In genomic region chr12:32159381-32159780, GRCh38 we compare ENCODE assay signal across 17 cellular contexts. TPM values are rescaled to one million over a fixed set of nuclear protein-coding genes. Genes with fewer than 3 reads are reported as not detected.
A peak's percentile ranks its signal among the peaks of the same experiment; 100 is the strongest.
DNase-seq lines count a peak whose midpoint lies in the region; ATAC-seq, FAIRE-seq and TF ChIP-seq lines count a peak whose summit lies in the region.
"Had no signal": no experiment of that assay in that cellular context is flagged by ENCODE, and none has a peak within 500 bp of the region (broad histone marks: within the 10 kb centered on the region; RNA-seq: fewer than 3 reads in every experiment).

No MANE protein-coding gene starts in this region.

- TF ChIP-seq CTCF in WTC11 (IDR thresholded peaks at IDR 0.05) (no peak), glutamatergic neuron (IDR thresholded peaks at IDR 0.05; ENCODE audit: partially characterized antibody, unreplicated experiment) (no peak), neural cell (IDR thresholded peaks at IDR 0.05; ENCODE audit: poor library complexity, severe bottlenecking) (no peak), upper lobe of left lung (IDR thresholded peaks at IDR 0.05) (no peak), kidney (IDR thresholded peaks at IDR 0.05; ENCODE audit: borderline replicate concordance, extremely low read depth, insufficient read depth) (no peak)

- H3K4me1 ChIP-seq in upper lobe of left lung, result no peaks in the 10 kb centered on the region
- no peaks in the 10 kb centered on the region for H3K4me1 ChIP-seq in kidney (ENCODE audit: control insufficient read depth in 1 of 2, insufficient read depth in 1 of 2, low read depth in 1 of 2, low read length in 2 of 2)
- H3K4me1 ChIP-seq: A549 had no signal

- H4K20me1 ChIP-seq in neural cell (ENCODE audit: insufficient read depth), result no peaks in the 10 kb centered on the region

- TF ChIP-seq POLR2A in upper lobe of left lung (IDR thresholded peaks at IDR 0.05), result no peak

- WGBS in upper lobe of left lung, 2 donors, result 98 to 100% methylated on average over 6 of the region's 6 CpGs

- CTCF ChIA-PET in WTC11 (lab: Charles Lee), result no interaction called here

- H3K27me3 Mint-ChIP-seq in WTC11 (ENCODE audit: low read depth), result no peaks in the 10 kb centered on the region
- H3K27me3 Mint-ChIP-seq in glutamatergic neuron (ENCODE audit: unreplicated experiment), result peaks cover 8% of the 10 kb centered on the region
- H3K27me3 Mint-ChIP-seq: CD4-positive, alpha-beta memory T cell; IgD-negative memory B cell had no signal

- DNase-seq in WTC11 (ENCODE audit: low spot score), result no peak
- DNase-seq in glutamatergic neuron, result no peak
- DNase-seq in upper lobe of left lung, result no peak
- DNase-seq in kidney, result no peak
- DNase-seq in GM03348 (ENCODE audit: low spot score), result no peak
- DNase-seq: BE2C; CD4-positive, alpha-beta memory T cell; DMS79; GOT3 had no signal

- H3K27ac Mint-ChIP-seq in WTC11 (peak overlapping the region; percentile 73), glutamatergic neuron (ENCODE audit: unreplicated experiment) (peak overlapping the region; percentile 87)
- H3K27ac Mint-ChIP-seq: CD4-positive, alpha-beta memory T cell; IgD-negative memory B cell had no signal

- H3K9me3 ChIP-seq in neural cell (ENCODE audit: low read length), result no peaks in the 10 kb centered on the region
- H3K9me3 ChIP-seq in upper lobe of left lung, result no peaks in the 10 kb centered on the region
- H3K9me3 ChIP-seq in kidney (ENCODE audit: control insufficient read depth in 1 of 2, low read length in 2 of 2), result no peaks in the 10 kb centered on the region
- H3K9me3 ChIP-seq: A549, BE2C, HAP-1 had no signal

- no peaks in the 10 kb centered on the region for H3K9me2 ChIP-seq in neural cell (ENCODE audit: insufficient read depth, low read length)

- POLR2A ChIA-PET in WTC11 (lab: Charles Lee), result no interaction called here

- H3F3A ChIP-seq in neural cell (ENCODE audit: insufficient read depth, low read length, poor library complexity, severe bottlenecking), result peaks cover 9% of the 10 kb centered on the region

- no peaks in the 10 kb centered on the region for H3K27me3 ChIP-seq in neural cell (ENCODE audit: insufficient read depth, low read depth, low read length)
- no peaks in the 10 kb centered on the region for H3K27me3 ChIP-seq in upper lobe of left lung
- H3K27me3 ChIP-seq: BE2C had no signal

- TF ChIP-seq RAD21 in neural cell (conservative IDR thresholded peaks at IDR 0.05), result no peak

- H3K27ac ChIP-seq in neural cell (ENCODE audit: low read length), result peak overlapping the region; percentile 74
- no peak overlapping the region for H3K27ac ChIP-seq in upper lobe of left lung
- H3K27ac ChIP-seq in kidney (ENCODE audit: low read depth in 2 of 2, low read length in 2 of 2), result no peak overlapping the region
- H3K27ac ChIP-seq: A549, C4-2B had no signal

- H3K4me2 ChIP-seq in neural cell (ENCODE audit: low read length), result no peak overlapping the region
- H3K4me2 ChIP-seq: A549 had no signal

- H3K36me3 ChIP-seq in neural cell (ENCODE audit: insufficient read depth, low read length), result no peaks in the 10 kb centered on the region
- H3K36me3 ChIP-seq in upper lobe of left lung, result no peaks in the 10 kb centered on the region
- no peaks in the 10 kb centered on the region for H3K36me3 ChIP-seq in kidney (ENCODE audit: control insufficient read depth in 1 of 2, insufficient read depth in 2 of 2, low read length in 2 of 2)

- H3K4me3 Mint-ChIP-seq in WTC11 (no peak overlapping the region), glutamatergic neuron (ENCODE audit: unreplicated experiment) (peak overlapping the region; percentile 75)
- H3K4me3 Mint-ChIP-seq: CD4-positive, alpha-beta memory T cell; IgD-negative memory B cell had no signal

- H3K9ac ChIP-seq in neural cell (ENCODE audit: low read length) (no peak overlapping the region), kidney (ENCODE audit: low read length in 2 of 2) (no peak overlapping the region)

- H3K79me2 ChIP-seq in neural cell (replicated peaks; ENCODE audit: insufficient read depth, low read length), result no peaks in the 10 kb centered on the region

- H3K4me1 Mint-ChIP-seq in WTC11, result peaks cover 47% of the 10 kb centered on the region
- H3K4me1 Mint-ChIP-seq in glutamatergic neuron (ENCODE audit: low read depth, unreplicated experiment), result peaks cover 77% of the 10 kb centered on the region
- H3K4me1 Mint-ChIP-seq: CD4-positive, alpha-beta memory T cell had no signal

- H3K4me3 ChIP-seq in neural cell (ENCODE audit: low read length) (no peak overlapping the region), upper lobe of left lung (no peak overlapping the region), kidney (ENCODE audit: low read length in 2 of 2) (no peak overlapping the region)
- H3K4me3 ChIP-seq: A549, HAP-1 had no signal

- H2AFZ ChIP-seq in neural cell (ENCODE audit: low read depth, low read length), result no peak overlapping the region

- H3K36me3 Mint-ChIP-seq in WTC11 (no peaks in the 10 kb centered on the region), glutamatergic neuron (ENCODE audit: unreplicated experiment) (peaks cover 3% of the 10 kb centered on the region)

- no peak for FAIRE-seq in kidney (lab: Jason Lieb, UNC)
- FAIRE-seq: A549, G401.6, GM12892 had no signal

- no peak for TF ChIP-seq EP300 in neural cell (conservative IDR thresholded peaks at IDR 0.05; ENCODE audit: poor library complexity, severe bottlenecking)
- TF ChIP-seq EP300 in upper lobe of left lung (IDR thresholded peaks at IDR 0.05), result no peak

- intact Hi-C loops in kidney (cut with DNase I), result no loop called here

- ATAC-seq in WTC11 (no peak), upper lobe of left lung (ENCODE audit: low FRiP score in 2 of 2) (no peak), HG02678 (IDR thresholded peaks at IDR 0.05; ENCODE audit: unreplicated experiment) (no peak)
- ATAC-seq: A549 had no signal

- H3K9me3 Mint-ChIP-seq in WTC11 (no peaks in the 10 kb centered on the region), glutamatergic neuron (ENCODE audit: unreplicated experiment) (peaks cover 29% of the 10 kb centered on the region)
- H3K9me3 Mint-ChIP-seq: CD4-positive, alpha-beta memory T cell; IgD-negative memory B cell had no signal

TF ChIP-seq in WTC11, 78 proteins besides CTCF, POLR2A, EP300 and RAD21:
- TF ChIP-seq ZNF317 (CRISPR knock-in tag; IDR thresholded peaks at IDR 0.05; ENCODE audit: borderline replicate concordance, low read depth), result no peak
- no peak for TF ChIP-seq OVOL2 (CRISPR knock-in tag; IDR thresholded peaks at IDR 0.05; ENCODE audit: borderline replicate concordance)
- no peak for TF ChIP-seq ZNF425 (CRISPR knock-in tag; conservative IDR thresholded peaks at IDR 0.05)
- no peak for TF ChIP-seq RORB (CRISPR knock-in tag; IDR thresholded peaks at IDR 0.05)

TF ChIP-seq in neural cell, 6 proteins besides CTCF, POLR2A, EP300 and RAD21:
- no peak for TF ChIP-seq SMC3 (conservative IDR thresholded peaks at IDR 0.05; ENCODE audit: poor library complexity)
- TF ChIP-seq MXI1 (conservative IDR thresholded peaks at IDR 0.05; ENCODE audit: poor library complexity, severe bottlenecking), result no peak
- TF ChIP-seq, protein P1, sequence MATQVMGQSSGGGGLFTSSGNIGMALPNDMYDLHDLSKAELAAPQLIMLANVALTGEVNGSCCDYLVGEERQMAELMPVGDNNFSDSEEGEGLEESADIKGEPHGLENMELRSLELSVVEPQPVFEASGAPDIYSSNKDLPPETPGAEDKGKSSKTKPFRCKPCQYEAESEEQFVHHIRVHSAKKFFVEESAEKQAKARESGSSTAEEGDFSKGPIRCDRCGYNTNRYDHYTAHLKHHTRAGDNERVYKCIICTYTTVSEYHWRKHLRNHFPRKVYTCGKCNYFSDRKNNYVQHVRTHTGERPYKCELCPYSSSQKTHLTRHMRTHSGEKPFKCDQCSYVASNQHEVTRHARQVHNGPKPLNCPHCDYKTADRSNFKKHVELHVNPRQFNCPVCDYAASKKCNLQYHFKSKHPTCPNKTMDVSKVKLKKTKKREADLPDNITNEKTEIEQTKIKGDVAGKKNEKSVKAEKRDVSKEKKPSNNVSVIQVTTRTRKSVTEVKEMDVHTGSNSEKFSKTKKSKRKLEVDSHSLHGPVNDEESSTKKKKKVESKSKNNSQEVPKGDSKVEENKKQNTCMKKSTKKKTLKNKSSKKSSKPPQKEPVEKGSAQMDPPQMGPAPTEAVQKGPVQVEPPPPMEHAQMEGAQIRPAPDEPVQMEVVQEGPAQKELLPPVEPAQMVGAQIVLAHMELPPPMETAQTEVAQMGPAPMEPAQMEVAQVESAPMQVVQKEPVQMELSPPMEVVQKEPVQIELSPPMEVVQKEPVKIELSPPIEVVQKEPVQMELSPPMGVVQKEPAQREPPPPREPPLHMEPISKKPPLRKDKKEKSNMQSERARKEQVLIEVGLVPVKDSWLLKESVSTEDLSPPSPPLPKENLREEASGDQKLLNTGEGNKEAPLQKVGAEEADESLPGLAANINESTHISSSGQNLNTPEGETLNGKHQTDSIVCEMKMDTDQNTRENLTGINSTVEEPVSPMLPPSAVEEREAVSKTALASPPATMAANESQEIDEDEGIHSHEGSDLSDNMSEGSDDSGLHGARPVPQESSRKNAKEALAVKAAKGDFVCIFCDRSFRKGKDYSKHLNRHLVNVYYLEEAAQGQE (IDR thresholded peaks at IDR 0.05; ENCODE audit: borderline replicate concordance), result no peak
- TF ChIP-seq TAF1 (IDR thresholded peaks at IDR 0.05; ENCODE audit: low read depth), result no peak
- no peak for TF ChIP-seq POLR2AphosphoS5 (IDR thresholded peaks at IDR 0.05)
- TF ChIP-seq EZH2 (IDR thresholded peaks at IDR 0.05; ENCODE audit: borderline replicate concordance, insufficient read depth, low read length, poor library complexity, severe bottlenecking), result no peak
TF ChIP-seq in neural cell: peak in this region for 0.

RNA-seq across cellular contexts. Expression of gene BICD1, which starts 52.7 kb away (rescaled TPM):
- total RNA-seq in WTC11 (2021) (56.7 to 69.4 TPM (median 58.4 TPM) in 3 replicates), glutamatergic neuron (ENCODE audit: unreplicated experiment) (561 TPM), upper lobe of left lung (10 to 100 TPM; 11.3 to 44.0 (median 15.4) TPM), kidney (36.7 TPM)
- polyA plus RNA-seq in neural cell (33.8 and 41.1 TPM in 2 replicates), kidney (ENCODE audit: insufficient read depth, low read depth, low replicate concordance) (3.8 TPM)
- 85.7 and 118 TPM in 2 replicates for polyA minus RNA-seq in neural cell
